Comparison of ENCODE assay signal across 11 cellular contexts in genomic region chr3:171654809-171655208, GRCh38.
DNase-seq lines count a peak whose midpoint lies in the region; ATAC-seq, FAIRE-seq and TF ChIP-seq lines count a peak whose summit lies in the region.
"Had no signal": no experiment of that assay in that cellular context is flagged by ENCODE, and none has a peak within 500 bp of the region (broad histone marks: within the 10 kb centered on the region; RNA-seq: fewer than 3 reads in every experiment).

No MANE protein-coding gene starts in this region.

- H3K4me1 Mint-ChIP-seq in activated CD4-positive, alpha-beta T cell treated with anti-CD3 and anti-CD28 coated beads, Interleukin-2, amount 10 ng/mL, durations not matched to agents 7 days and 5 days, result peaks cover 3% of the 10 kb centered on the region
- no peaks in the 10 kb centered on the region for H3K4me1 Mint-ChIP-seq in activated CD4-positive, alpha-beta T cell treated with anti-CD3 and anti-CD28 coated beads, Interleukin-2, amount 10 ng/mL, durations not matched to agents 24 days and 14 days
- H3K4me1 Mint-ChIP-seq in mesothelial cell of epicardium, result peaks cover 16% of the 10 kb centered on the region

- ATAC-seq in aorta (ENCODE audit: low FRiP score) (peak; percentile 91), GM18909 (IDR thresholded peaks at IDR 0.05; ENCODE audit: poor library complexity, unreplicated experiment) (no peak)
- ATAC-seq: A549; activated naive CD4-positive, alpha-beta T cell treated with anti-CD3 and anti-CD28 coated beads, Interleukin-2, amount 50 U/mL, for 72 hours had no signal

- no peak for TF ChIP-seq POLR2A in esophagus muscularis mucosa (IDR thresholded peaks at IDR 0.05; ENCODE audit: low read depth)

- POLR2A ChIA-PET in activated CD4-positive, alpha-beta T cell treated with anti-CD3 and anti-CD28 coated beads, Interleukin-2, amount 10 ng/mL, durations not matched to agents 7 days and 5 days (lab: Charles Lee), result no interaction called here

- H3K9me3 ChIP-seq in esophagus muscularis mucosa (no peaks in the 10 kb centered on the region), aorta (ENCODE audit: control insufficient read depth, low read length) (no peaks in the 10 kb centered on the region)
- H3K9me3 ChIP-seq: A549 had no signal

- TF ChIP-seq CTCF in esophagus muscularis mucosa (IDR thresholded peaks at IDR 0.05) (no peak), mesothelial cell of epicardium (IDR thresholded peaks at IDR 0.05; ENCODE audit: unreplicated experiment) (no peak)

- H3K4me1 ChIP-seq in esophagus muscularis mucosa (peaks cover 13 to 20% (median 18%) of the 10 kb centered on the region in 4 donors), aorta (ENCODE audit: control insufficient read depth in 1 of 2, insufficient read depth in 2 of 2, low read length in 2 of 2) (peaks cover 0 to 5% of the 10 kb centered on the region in 2 donors)
- H3K4me1 ChIP-seq: A549 had no signal

- no peaks in the 10 kb centered on the region for H3K36me3 Mint-ChIP-seq in activated CD4-positive, alpha-beta T cell treated with anti-CD3 and anti-CD28 coated beads, Interleukin-2, amount 10 ng/mL, durations not matched to agents 7 days and 5 days (ENCODE audit: low read depth)
- no peaks in the 10 kb centered on the region for H3K36me3 Mint-ChIP-seq in activated CD4-positive, alpha-beta T cell treated with anti-CD3 and anti-CD28 coated beads, Interleukin-2, amount 10 ng/mL, durations not matched to agents 24 days and 14 days (ENCODE audit: low read depth)
- H3K36me3 Mint-ChIP-seq in mesothelial cell of epicardium, result peaks cover 24% of the 10 kb centered on the region
- H3K36me3 Mint-ChIP-seq: activated naive CD4-positive, alpha-beta T cell treated with anti-CD3 and anti-CD28 coated beads, Interleukin-2, amount 50 U/mL, for 72 hours had no signal

- no peaks in the 10 kb centered on the region for H3K9me3 Mint-ChIP-seq in activated CD4-positive, alpha-beta T cell treated with anti-CD3 and anti-CD28 coated beads, Interleukin-2, amount 10 ng/mL, durations not matched to agents 7 days and 5 days
- no peaks in the 10 kb centered on the region for H3K9me3 Mint-ChIP-seq in activated CD4-positive, alpha-beta T cell treated with anti-CD3 and anti-CD28 coated beads, Interleukin-2, amount 10 ng/mL, durations not matched to agents 24 days and 14 days
- H3K9me3 Mint-ChIP-seq in mesothelial cell of epicardium, result peaks cover 13% of the 10 kb centered on the region
- H3K9me3 Mint-ChIP-seq: activated naive CD4-positive, alpha-beta T cell treated with anti-CD3 and anti-CD28 coated beads, Interleukin-2, amount 50 U/mL, for 72 hours had no signal

- H3K27me3 Mint-ChIP-seq in activated CD4-positive, alpha-beta T cell treated with anti-CD3 and anti-CD28 coated beads, Interleukin-2, amount 10 ng/mL, durations not matched to agents 7 days and 5 days, result peaks cover 7% of the 10 kb centered on the region
- H3K27me3 Mint-ChIP-seq in activated CD4-positive, alpha-beta T cell treated with anti-CD3 and anti-CD28 coated beads, Interleukin-2, amount 10 ng/mL, durations not matched to agents 24 days and 14 days, result peaks cover 3% of the 10 kb centered on the region
- no peaks in the 10 kb centered on the region for H3K27me3 Mint-ChIP-seq in mesothelial cell of epicardium (ENCODE audit: low read depth)

- H3K4me3 Mint-ChIP-seq in activated CD4-positive, alpha-beta T cell treated with anti-CD3 and anti-CD28 coated beads, Interleukin-2, amount 10 ng/mL, durations not matched to agents 7 days and 5 days, result no peak overlapping the region
- no peak overlapping the region for H3K4me3 Mint-ChIP-seq in activated CD4-positive, alpha-beta T cell treated with anti-CD3 and anti-CD28 coated beads, Interleukin-2, amount 10 ng/mL, durations not matched to agents 24 days and 14 days
- no peak overlapping the region for H3K4me3 Mint-ChIP-seq in mesothelial cell of epicardium

- CTCF ChIA-PET in activated CD4-positive, alpha-beta T cell treated with anti-CD3 and anti-CD28 coated beads, Interleukin-2, amount 10 ng/mL, durations not matched to agents 7 days and 5 days (lab: Charles Lee), result interaction anchor here (0.6 kb wide), 2 partner anchors 179 to 632 kb away, joined by 5 to 6 read pairs; no protein-coding TSS in a partner anchor

- TF ChIP-seq EP300 in esophagus muscularis mucosa (IDR thresholded peaks at IDR 0.05), result no peak

- WGBS in esophagus muscularis mucosa, result 24% methylated on average over 3 of the region's 3 CpGs
- WGBS in aorta, 2 donors, result 2% methylated on average over 3 of the region's 3 CpGs

- peak overlapping the region; percentile 41 for H3K27ac Mint-ChIP-seq in activated CD4-positive, alpha-beta T cell treated with anti-CD3 and anti-CD28 coated beads, Interleukin-2, amount 10 ng/mL, durations not matched to agents 7 days and 5 days
- H3K27ac Mint-ChIP-seq in activated CD4-positive, alpha-beta T cell treated with anti-CD3 and anti-CD28 coated beads, Interleukin-2, amount 10 ng/mL, durations not matched to agents 24 days and 14 days, result no peak overlapping the region
- H3K27ac Mint-ChIP-seq in mesothelial cell of epicardium, result peak overlapping the region; percentile 84
- H3K27ac Mint-ChIP-seq: activated naive CD4-positive, alpha-beta T cell treated with anti-CD3 and anti-CD28 coated beads, Interleukin-2, amount 50 U/mL, for 72 hours had no signal

- peaks cover 0 to 32% (median 9%) of the 10 kb centered on the region in 4 donors for H3K36me3 ChIP-seq in esophagus muscularis mucosa
- H3K36me3 ChIP-seq in aorta (ENCODE audit: control insufficient read depth in 1 of 2, insufficient read depth in 2 of 2, low read length in 1 of 2), result peaks cover 0 to 2% of the 10 kb centered on the region in 2 donors

- H3K27me3 ChIP-seq in esophagus muscularis mucosa, result no peaks in the 10 kb centered on the region
- H3K27me3 ChIP-seq in aorta (ENCODE audit: control insufficient read depth in 1 of 2, insufficient read depth in 2 of 2, low read length in 1 of 2), result no peaks in the 10 kb centered on the region

- H3K27ac ChIP-seq in esophagus muscularis mucosa (replicated peaks in 1 of 4) (peak overlapping the region; percentile 31 to 62 (median 46)), aorta (ENCODE audit: low read depth in 1 of 2, low read length in 2 of 2) (peak overlapping the region; percentile 9 to 26)
- H3K27ac ChIP-seq: A549 had no signal

- FAIRE-seq in frontal cortex (lab: Jason Lieb, UNC), result no peak
- FAIRE-seq: A549 had no signal

- DNase-seq in activated CD4-positive, alpha-beta T cell treated with anti-CD3 and anti-CD28 coated beads, Interleukin-2, amount 10 ng/mL, durations not matched to agents 7 days and 5 days, result no peak
- no peak for DNase-seq in activated CD4-positive, alpha-beta T cell treated with anti-CD3 and anti-CD28 coated beads, Interleukin-2, amount 10 ng/mL, durations not matched to agents 24 days and 14 days
- DNase-seq in esophagus muscularis mucosa (ENCODE audit: extremely low spot score) (no peak), mesothelial cell of epicardium (ENCODE audit: low spot score in 2 of 2, unreplicated experiment in 2 of 2) (no peak), aorta (peak in 1 of 2 donors; percentile 81), frontal cortex (ENCODE audit: low spot score in 2 of 2) (no peak), inferior parietal cortex (ENCODE audit: extremely low spot score) (no peak)
- DNase-seq: NCI-H1105 treated with DMSO at 0.1 percent for 48 hours had no signal

- intact Hi-C loops in activated CD4-positive, alpha-beta T cell treated with anti-CD3 and anti-CD28 coated beads, Interleukin-2, amount 10 ng/mL, durations not matched to agents 24 days and 14 days (cut with micrococcal nuclease), result no loop called here
- intact Hi-C loops in esophagus muscularis mucosa (cut with DNase I), result no loop called here
- intact Hi-C loops in aorta (cut with DNase I), result loop anchor here in 1 of 2 donors (5.0 kb wide), 1 partner anchor 47 kb away; no protein-coding TSS in a partner anchor

- H3K4me3 ChIP-seq in esophagus muscularis mucosa (no peak overlapping the region), aorta (ENCODE audit: low read length in 2 of 2) (no peak overlapping the region)
- H3K4me3 ChIP-seq: A549 had no signal
